ENCODE assay signal across 23 cellular contexts in the genomic region with DNA sequence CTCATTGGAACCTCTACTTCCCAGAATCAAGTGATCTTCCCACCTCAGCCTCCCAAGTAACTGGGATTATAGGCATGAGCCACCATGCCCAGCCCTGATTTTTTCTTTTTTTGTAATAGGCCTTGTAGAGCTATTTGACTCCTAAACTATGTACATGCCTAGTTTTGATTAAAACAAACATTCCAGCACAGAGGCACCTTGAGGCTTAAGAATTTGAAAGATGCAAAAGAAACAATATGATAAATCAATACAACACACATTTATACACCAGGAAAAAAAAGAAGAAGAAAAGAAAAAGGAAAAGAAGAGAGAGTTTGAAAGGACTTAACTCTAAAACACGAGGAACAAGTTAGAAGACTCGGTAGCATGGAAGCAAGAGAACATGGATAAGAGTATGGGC. TPM values are rescaled to one million over a fixed set of nuclear protein-coding genes. Genes with fewer than 3 reads are reported as not detected.
"Had no signal": no experiment of that assay in that cellular context is flagged by ENCODE, and none has a peak within 500 bp of the region (broad histone marks: within the 10 kb centered on the region; RNA-seq: fewer than 3 reads in every experiment).

No MANE protein-coding gene starts in this region.

- DNase-seq: Karpas-422, KG1, MG63, NCI-H1092, NCI-H1105 treated with DMSO at 0.1 percent for 48 hours, NCI-H1417 treated with DMSO at 0.1 percent for 48 hours, NCI-H146, NCI-H1694 treated with DMSO at 0.1 percent for 48 hours, NCI-H1930, NCI-H2081, NCI-H2107, NCI-H2227 treated with DMSO at 0.1 percent for 48 hours, NCI-H524, NCI-H526 treated with DMSO at 0.1 percent for 48 hours, NCI-H748 treated with DMSO at 0.1 percent for 48 hours, RPMI8226, SHP77, SK-N-SH, SW 1271 had no signal

- H3K36me3 ChIP-seq: MG63 had no signal

- FAIRE-seq: HTR-8/SVneo, RCC 7860 had no signal

- H3K27ac ChIP-seq: HL-60 had no signal

- H3K9ac ChIP-seq: SK-N-SH had no signal

- H3K4me3 ChIP-seq: MG63 had no signal

- H3K27me3 ChIP-seq: MG63 had no signal

- H3K9me2 ChIP-seq: SK-N-SH had no signal

- H3K4me2 ChIP-seq: SK-N-SH had no signal

- H3K9me3 ChIP-seq: MG63, SK-N-SH had no signal

RNA-seq across cellular contexts. Expression of a gene that starts 13.9 kb away (rescaled TPM):
- total RNA-seq: NCI-H460 had no signal
